ENCODE assay signal across 13 cellular contexts in the genomic region with DNA sequence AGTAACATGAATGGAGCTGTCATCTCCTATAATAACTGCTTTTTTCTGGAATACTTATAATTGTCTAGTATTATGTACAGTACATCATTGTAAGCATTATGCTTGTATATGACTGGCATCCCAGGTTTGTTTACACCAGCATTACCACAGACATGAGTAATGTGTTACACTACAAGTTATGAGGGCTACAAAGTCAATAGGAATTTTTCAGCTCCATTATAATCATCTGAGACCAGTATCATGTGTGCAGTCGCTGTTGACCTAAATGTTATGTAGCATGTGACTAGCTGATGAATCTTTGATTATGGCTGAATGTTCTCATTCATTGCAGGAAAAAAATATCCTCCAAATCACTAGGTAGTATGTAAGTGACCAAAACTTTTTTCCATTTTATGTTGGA. TPM values are rescaled to one million over a fixed set of nuclear protein-coding genes. Genes with fewer than 3 reads are reported as not detected.
DNase-seq lines count a peak whose midpoint lies in the region; ATAC-seq and TF ChIP-seq lines count a peak whose summit lies in the region.
"Had no signal": no experiment of that assay in that cellular context is flagged by ENCODE, and none has a peak within 500 bp of the region (broad histone marks: within the 10 kb centered on the region; RNA-seq: fewer than 3 reads in every experiment).

No MANE protein-coding gene starts in this region.

- peak overlapping the region; percentile 14; the same call in 1 of the 2 replicates for H3K9ac ChIP-seq in GM23248

- intact Hi-C loops in activated CD4-positive, alpha-beta memory T cell treated with anti-CD3 and anti-CD28 coated beads for 36 hours (cut with micrococcal nuclease) = loop anchor here (5.0 to 10.0 kb wide), 4 partner anchors 341 to 899 kb away; a partner anchor contains a TSS
- intact Hi-C loops in uterus (cut with DNase I; ENCODE audit: low total_unique reads) = no loop called here

- peaks cover 11% of the 10 kb centered on the region; the same call in 1 of the 2 replicates for H3F3A ChIP-seq in GM23248 (ENCODE audit: insufficient read depth)

- TF ChIP-seq POLR2A in uterus (IDR thresholded peaks at IDR 0.05) = no peak

- no peak for TF ChIP-seq CTCF in uterus (IDR thresholded peaks at IDR 0.05)

- H2AFZ ChIP-seq in GM23248 = no peak overlapping the region

- H3K36me3 ChIP-seq in GM23248 (ENCODE audit: low read depth) (peaks cover 5% of the 10 kb centered on the region; the same call in 1 of the 2 replicates), uterus (no peaks in the 10 kb centered on the region)

- H3K27ac Mint-ChIP-seq in activated CD4-positive, alpha-beta memory T cell treated with anti-CD3 and anti-CD28 coated beads for 36 hours = no peak overlapping the region

- in situ Hi-C loops in GM23248 (cut with MboI) = no loop called here

- POLR2A ChIA-PET in activated CD4-positive, alpha-beta memory T cell treated with anti-CD3 and anti-CD28 coated beads for 36 hours (lab: Charles Lee) = no interaction called here

- H3K79me2 ChIP-seq in GM23248 (ENCODE audit: insufficient read depth) = peaks cover 91% of the 10 kb centered on the region

- DNase-seq in AG08396 (ENCODE audit: low spot score) = peak; percentile 42
- peak; percentile 87 for DNase-seq in GM23248
- DNase-seq in activated CD4-positive, alpha-beta memory T cell treated with anti-CD3 and anti-CD28 coated beads for 36 hours = no peak
- peak; percentile 13 for DNase-seq in glomerular visceral epithelial cell (ENCODE audit: extremely low spot score)
- no peak for DNase-seq in iPS-NIHi11 (ENCODE audit: low spot score)
- DNase-seq in CD1c-positive myeloid dendritic cell (ENCODE audit: extremely low spot score) = no peak
- no peak for DNase-seq in uterus
- DNase-seq: activated CD4-positive, alpha-beta T cell treated with anti-CD3 and anti-CD28 coated beads, Interleukin-2, amount 50 U/mL, for 1 hour; DMS153; NCI-H1930; stimulated activated CD4-positive, alpha-beta T cell treated with anti-CD3 and anti-CD28 coated beads, Interleukin-4, amount 100 ng/mL, for 24 hours; tibial artery had no signal

- H3K4me1 ChIP-seq in GM23248 (ENCODE audit: insufficient read depth) (peaks cover 30% of the 10 kb centered on the region), uterus (no peaks in the 10 kb centered on the region)

- 5% methylated on average over 1 of the region's 1 CpG for WGBS in GM23248 (ENCODE audit: low coverage in 1 of 2, low lambda C conversion rate in 2 of 2, missing lambda C conversion rate in 2 of 2), 2 experiments

- CTCF ChIA-PET in activated CD4-positive, alpha-beta memory T cell treated with anti-CD3 and anti-CD28 coated beads for 36 hours (lab: Charles Lee) = interaction anchor here (0.8 to 1.9 kb wide), 3 partner anchors 16 to 862 kb away, joined by 3 to 10 read pairs (median 4); no protein-coding TSS in a partner anchor

- peak overlapping the region; percentile 12 for H3K4me3 Mint-ChIP-seq in activated CD4-positive, alpha-beta memory T cell treated with anti-CD3 and anti-CD28 coated beads for 36 hours

- no peaks in the 10 kb centered on the region for H3K27me3 Mint-ChIP-seq in activated CD4-positive, alpha-beta memory T cell treated with anti-CD3 and anti-CD28 coated beads for 36 hours

- ATAC-seq in HG02884 (IDR thresholded peaks at IDR 0.05; ENCODE audit: unreplicated experiment) = no peak

- H3K9me2 ChIP-seq in GM23248 (ENCODE audit: insufficient read depth) = no peaks in the 10 kb centered on the region

- H3K4me2 ChIP-seq in GM23248 (ENCODE audit: unreplicated experiment) = peak overlapping the region; percentile 27

- H3K36me3 Mint-ChIP-seq in activated CD4-positive, alpha-beta memory T cell treated with anti-CD3 and anti-CD28 coated beads for 36 hours = peaks cover 12% of the 10 kb centered on the region

- peak overlapping the region; percentile 43 for H3K27ac ChIP-seq in GM23248
- no peak overlapping the region for H3K27ac ChIP-seq in uterus
- H3K27ac ChIP-seq: tibial artery had no signal

- 0 out of 2 replicates have a peak overlapping the region, but pooled peaks have one; percentile 4 for H3K4me3 ChIP-seq in GM23248
- no peak overlapping the region for H3K4me3 ChIP-seq in uterus
- H3K4me3 ChIP-seq: tibial artery had no signal

- H3K9me3 Mint-ChIP-seq in activated CD4-positive, alpha-beta memory T cell treated with anti-CD3 and anti-CD28 coated beads for 36 hours = no peaks in the 10 kb centered on the region

- H3K9me3 ChIP-seq in GM23248 (ENCODE audit: low read depth) = no peaks in the 10 kb centered on the region
- no peaks in the 10 kb centered on the region for H3K9me3 ChIP-seq in uterus
- H3K9me3 ChIP-seq: tibial artery had no signal

- peaks cover 46% of the 10 kb centered on the region for H3K4me1 Mint-ChIP-seq in activated CD4-positive, alpha-beta memory T cell treated with anti-CD3 and anti-CD28 coated beads for 36 hours (ENCODE audit: low read depth)

- H3K27me3 ChIP-seq in GM23248 (replicated peaks; ENCODE audit: insufficient read depth) (no peaks in the 10 kb centered on the region), uterus (no peaks in the 10 kb centered on the region)
- H3K27me3 ChIP-seq: tibial artery had no signal

- no peaks in the 10 kb centered on the region for H4K20me1 ChIP-seq in GM23248 (ENCODE audit: insufficient read depth)

RNA-seq across cellular contexts. Expression of a gene that starts 2.2 kb away (rescaled TPM):
- 20.2 and 24.3 TPM in 2 replicates for total RNA-seq in GM23248 (2014; rRNA removed; shearing (Covaris generic))
- polyA plus RNA-seq in GM23248 (2016; fragmentation: Nextera tagmentation; extraction: Ambion mirVana) = 18.9 and 21.2 TPM in 2 replicates
- 10 to 100 TPM; 42.6 to 49.1 TPM for total RNA-seq in activated CD4-positive, alpha-beta memory T cell treated with anti-CD3 and anti-CD28 coated beads for 36 hours
- 10 to 100 TPM in 3 of 4 donors, 1 to 10 TPM in 1; 10.0 to 36.2 (median 28.2) TPM for total RNA-seq in uterus

Comparison
In these comparisons a context has a peak if more than half of its experiments do, and no peak if none do; other contexts are left out.
1. DNase-seq: peak in AG08396 (single experiment), GM23248 (single experiment) and glomerular visceral epithelial cell (single experiment); none in activated CD4-positive, alpha-beta memory T cell treated with anti-CD3 and anti-CD28 coated beads for 36 hours (single experiment), iPS-NIHi11 (single experiment), CD1c-positive myeloid dendritic cell (single experiment) and uterus (0 of 2).